ENCODE assay signal across 17 cellular contexts in the genomic region with DNA sequence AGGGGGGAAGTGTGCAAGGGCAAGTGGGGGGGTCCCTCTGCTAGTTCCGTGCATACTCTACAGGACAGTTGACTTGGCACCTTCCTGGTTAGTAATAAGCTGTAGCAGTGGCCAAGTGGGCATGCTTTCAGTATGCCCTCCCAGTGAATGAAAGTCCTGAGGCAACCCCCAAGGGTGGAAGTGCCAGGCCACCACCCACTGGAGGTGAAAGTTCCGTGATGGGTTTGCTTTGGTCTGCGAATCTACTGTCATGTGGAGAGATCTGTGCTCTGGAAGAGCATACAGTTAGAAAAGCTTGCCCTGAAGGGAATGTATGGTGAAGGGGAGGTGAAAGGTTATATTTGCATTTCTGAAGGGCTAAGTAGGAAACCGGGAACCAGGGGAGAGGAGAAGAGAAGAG. TPM values are rescaled to one million over a fixed set of nuclear protein-coding genes. Genes with fewer than 3 reads are reported as not detected.
DNase-seq lines count a peak whose midpoint lies in the region; ATAC-seq, FAIRE-seq and TF ChIP-seq lines count a peak whose summit lies in the region.
"Had no signal": no experiment of that assay in that cellular context is flagged by ENCODE, and none has a peak within 500 bp of the region (broad histone marks: within the 10 kb centered on the region; RNA-seq: fewer than 3 reads in every experiment).

No MANE protein-coding gene starts in this region.

- no peak overlapping the region for H3K4me3 Mint-ChIP-seq in activated T-helper 17 cell treated with anti-CD3 and anti-CD28 coated beads, Interleukin-2, amount 50 U/mL, for 72 hours
- H3K4me3 Mint-ChIP-seq: CD14-positive monocyte had no signal

- no peaks in the 10 kb centered on the region for H3K9me3 Mint-ChIP-seq in activated T-helper 17 cell treated with anti-CD3 and anti-CD28 coated beads, Interleukin-2, amount 50 U/mL, for 72 hours

- no peak for TF ChIP-seq POLR2A in HepG2 (IDR thresholded peaks at IDR 0.05; ENCODE audit: insufficient read depth in 1 of 2, low read depth in 2 of 2, low read length in 2 of 2)

- POLR2A ChIA-PET in HepG2 (lab: Yijun Ruan, JAX) = no interaction called here

- 55% methylated on average over 4 of the region's 4 CpGs for WGBS in HepG2 (ENCODE audit: low lambda C conversion rate)

- no peak overlapping the region for H3K27ac Mint-ChIP-seq in activated T-helper 17 cell treated with anti-CD3 and anti-CD28 coated beads, Interleukin-2, amount 50 U/mL, for 72 hours
- H3K27ac Mint-ChIP-seq: CD14-positive monocyte had no signal

- H3K9ac ChIP-seq in BLaER1 = no peak overlapping the region
- peak overlapping the region; percentile 39 for H3K9ac ChIP-seq in NT2/D1 (ENCODE audit: insufficient read length, low read depth)
- H3K9ac ChIP-seq in HepG2 (ENCODE audit: insufficient read depth, low read depth, low read length) = no peak overlapping the region

- in situ Hi-C loops in HepG2 (cut with HindIII; ENCODE audit: extremely low pct_ligation_motif_present, low pct_unique_long_range_greater_than_20kb) = no loop called here

- H3K27me3 Mint-ChIP-seq in activated T-helper 17 cell treated with anti-CD3 and anti-CD28 coated beads, Interleukin-2, amount 50 U/mL, for 72 hours = no peaks in the 10 kb centered on the region

- H3K4me2 ChIP-seq in BLaER1 (peak overlapping the region; percentile 42), HepG2 (ENCODE audit: low read depth, low read length) (0 out of 2 replicates have a peak overlapping the region, but pooled peaks have one; percentile 27)

- peak; percentile 21 for FAIRE-seq in HepG2 (lab: Jason Lieb, UNC)

- H4K20me1 ChIP-seq in BLaER1 (peaks cover 54% of the 10 kb centered on the region), HepG2 (ENCODE audit: insufficient read depth, low read length) (peaks cover 3% of the 10 kb centered on the region; the same call in 1 of the 2 replicates)

- no peak for TF ChIP-seq CTCF in HepG2 (CRISPR knock-in tag; IDR thresholded peaks at IDR 0.05)

- H3K27ac ChIP-seq in BLaER1 = no peak overlapping the region
- peak overlapping the region; percentile 26 for H3K27ac ChIP-seq in HepG2 (ENCODE audit: extremely low read length, insufficient read depth, low read length)
- no peak overlapping the region for H3K27ac ChIP-seq in effector memory CD4-positive, alpha-beta T cell (ENCODE audit: insufficient read depth, low read length, poor library complexity, severe bottlenecking)

- CTCF ChIA-PET in HepG2 (lab: Yijun Ruan, JAX; ENCODE audit: low intra/inter-chr PET ratio, low total read pairs) = no interaction called here

- intact Hi-C loops in HepG2 (cut with micrococcal nuclease; ENCODE audit: unreplicated experiment) = no loop called here

- peak; percentile 48; the same call in 2 of the 3 replicates for ATAC-seq in HepG2
- ATAC-seq in activated T-helper 17 cell treated with anti-CD3 and anti-CD28 coated beads, Interleukin-2, amount 50 U/mL, for 72 hours (replicated peaks) = no peak

- H3K4me1 Mint-ChIP-seq in activated T-helper 17 cell treated with anti-CD3 and anti-CD28 coated beads, Interleukin-2, amount 50 U/mL, for 72 hours = peaks cover 14% of the 10 kb centered on the region

- BruUV-seq in HepG2 (replicated peaks; lab: Mats Ljungman, UMichigan) = no TSS peak

- H2AFZ ChIP-seq in HepG2 (ENCODE audit: low read length) = no peak overlapping the region

- peak; percentile 27 for DNase-seq in ELF-1 (ENCODE audit: low read depth, low spot score)
- peak; percentile 15 for DNase-seq in NT2/D1 (ENCODE audit: low read depth, low spot score)
- DNase-seq in HepG2 (ENCODE audit: low spot score) = peak; percentile 9
- DNase-seq in NOMO-1 treated with dmso at 0.1 percent for 144 hours (lab: John Stamatoyannopoulos, UW; ENCODE audit: unreplicated experiment) = no peak
- no peak for DNase-seq in effector memory CD4-positive, alpha-beta T cell
- DNase-seq: DMS79, HCEC 1CT, KG1, MV-4-11, NCI-H187, NCI-H2227 treated with DMSO at 0.1 percent for 48 hours, NCI-H510A treated with DMSO at 0.1 percent for 48 hours, NCI-H774 had no signal

- H3K4me1 ChIP-seq in BLaER1 (peaks cover 38% of the 10 kb centered on the region), NT2/D1 (ENCODE audit: insufficient read depth, insufficient read length) (peaks cover 8% of the 10 kb centered on the region), HepG2 (ENCODE audit: insufficient read depth, low read length) (peaks cover 48% of the 10 kb centered on the region)
- H3K4me1 ChIP-seq in effector memory CD4-positive, alpha-beta T cell (ENCODE audit: control insufficient read depth, insufficient read depth, low read length, poor library complexity, severe bottlenecking) = peaks cover 8% of the 10 kb centered on the region

- H3K79me2 ChIP-seq in HepG2 (ENCODE audit: insufficient read depth, low read length) = peaks cover 48% of the 10 kb centered on the region

- H3K36me3 Mint-ChIP-seq in activated T-helper 17 cell treated with anti-CD3 and anti-CD28 coated beads, Interleukin-2, amount 50 U/mL, for 72 hours (ENCODE audit: low read depth) = peaks cover 46% of the 10 kb centered on the region

- no peak for TF ChIP-seq RAD21 in HepG2 (CRISPR knock-in tag; IDR thresholded peaks at IDR 0.05)

- H3K27me3 ChIP-seq in BLaER1 (no peaks in the 10 kb centered on the region), NT2/D1 (ENCODE audit: insufficient read depth, insufficient read length) (no peaks in the 10 kb centered on the region), HepG2 (ENCODE audit: control insufficient read depth in 1 of 2, insufficient read depth in 2 of 2, low read length in 2 of 2) (no peaks in the 10 kb centered on the region)
- H3K27me3 ChIP-seq in effector memory CD4-positive, alpha-beta T cell (replicated peaks; ENCODE audit: control insufficient read depth, insufficient read depth, low read length, poor library complexity, severe bottlenecking) = no peaks in the 10 kb centered on the region

- no peak overlapping the region for H3K4me3 ChIP-seq in BLaER1
- H3K4me3 ChIP-seq in NT2/D1 (ENCODE audit: insufficient read length, low read depth) = no peak overlapping the region
- H3K4me3 ChIP-seq in HepG2 (replicated peaks in 1 of 3; ENCODE audit: insufficient read depth in 1 of 3, low read depth in 2 of 3, low read length in 3 of 3) = no peak overlapping the region
- H3K4me3 ChIP-seq in effector memory CD4-positive, alpha-beta T cell (ENCODE audit: insufficient read depth, low read depth, low read length, poor library complexity, severe bottlenecking) = no peak overlapping the region

- H3K9me3 ChIP-seq in BLaER1 = no peaks in the 10 kb centered on the region
- no peaks in the 10 kb centered on the region for H3K9me3 ChIP-seq in NT2/D1 (ENCODE audit: insufficient read depth, low read length)
- H3K9me3 ChIP-seq in HepG2 (ENCODE audit: low read length) = no peaks in the 10 kb centered on the region
- H3K9me3 ChIP-seq in effector memory CD4-positive, alpha-beta T cell (ENCODE audit: control insufficient read depth, low read length) = no peaks in the 10 kb centered on the region

- H3K36me3 ChIP-seq in BLaER1 (peaks cover 74% of the 10 kb centered on the region), NT2/D1 (ENCODE audit: insufficient read depth, insufficient read length, low read length) (peaks cover 34% of the 10 kb centered on the region), HepG2 (replicated peaks in 1 of 2; ENCODE audit: control insufficient read depth in 1 of 2, insufficient read depth in 2 of 2, low read length in 2 of 2) (peaks cover 15 to 62% of the 10 kb centered on the region in 2 experiments)
- H3K36me3 ChIP-seq in effector memory CD4-positive, alpha-beta T cell (ENCODE audit: control insufficient read depth, insufficient read depth, low read length) = peaks cover 30% of the 10 kb centered on the region

- no peak for TF ChIP-seq EP300 in HepG2 (IDR thresholded peaks at IDR 0.05; ENCODE audit: low read depth in 2 of 2, low read length in 2 of 2)
- no peak for TF ChIP-seq EP300 in HepG2 (CRISPR knock-in tag; IDR thresholded peaks at IDR 0.05; ENCODE audit: borderline replicate concordance)

RNA-seq across cellular contexts. Expression of a gene that starts 10.3 kb away (rescaled TPM):
- 24.1 and 30.0 TPM in 2 replicates for total RNA-seq in HepG2 (2016; rRNA removed; fragmentation: Illumina TruSeq; extraction: Trizol)
- total RNA-seq in HepG2 (2016; cell fraction: cytosol; rRNA removed; fragmentation: Illumina TruSeq; extraction: Trizol; ENCODE audit: low read depth) = 25.5 and 29.4 TPM in 2 replicates
- total RNA-seq in HepG2 (2016; cell fraction: insoluble cytoplasmic fraction; rRNA removed; fragmentation: Illumina TruSeq; extraction: Trizol) = 24.7 and 31.9 TPM in 2 replicates
- 28.9 and 35.6 TPM in 2 replicates for total RNA-seq in HepG2 (2016; cell fraction: membrane; rRNA removed; fragmentation: Illumina TruSeq; extraction: Trizol)
- total RNA-seq in HepG2 (2016; cell fraction: nucleus; rRNA removed; fragmentation: Illumina TruSeq; extraction: Trizol) = 15.6 and 16.2 TPM in 2 replicates
- 19.7 and 26.0 TPM in 2 replicates for polyA plus RNA-seq in HepG2 (2011; rRNA removed)
- 28.8 and 35.4 TPM in 2 replicates for polyA plus RNA-seq in HepG2 (2011; cell fraction: cytosol; rRNA removed)
- polyA plus RNA-seq in HepG2 (2011; cell fraction: nucleus; rRNA removed) = 8.9 and 9.0 TPM in 2 replicates
- 30.1 and 34.1 TPM in 2 replicates for polyA plus RNA-seq in HepG2 (2012)
- 109 and 135 TPM in 2 replicates for polyA plus RNA-seq in HepG2 (2016; cell fraction: cytosol; fragmentation: Illumina TruSeq; extraction: Trizol; ENCODE audit: low read depth)
- 95.1 and 107 TPM in 2 replicates for polyA plus RNA-seq in HepG2 (2016; cell fraction: insoluble cytoplasmic fraction; fragmentation: Illumina TruSeq; extraction: Trizol; ENCODE audit: low read depth)
- polyA plus RNA-seq in HepG2 (2016; cell fraction: membrane; fragmentation: Illumina TruSeq; extraction: Trizol; ENCODE audit: low read depth) = 101 and 113 TPM in 2 replicates
- 51.3 and 52.8 TPM in 2 replicates for polyA plus RNA-seq in HepG2 (2016; cell fraction: nucleus; fragmentation: Illumina TruSeq; extraction: Trizol; ENCODE audit: insufficient read depth, low read depth)
- polyA minus RNA-seq in HepG2 (2011; rRNA and poly(A)+ RNA removed; ENCODE audit: low replicate concordance) = 11.0 and 13.3 TPM in 2 replicates
- 8.1 and 11.8 TPM in 2 replicates for polyA minus RNA-seq in HepG2 (2011; cell fraction: cytosol; rRNA and poly(A)+ RNA removed)
- polyA minus RNA-seq in HepG2 (2011; cell fraction: nucleus; rRNA and poly(A)+ RNA removed) = 12.6 and 14.2 TPM in 2 replicates
- 10 to 100 TPM; 10.2 to 28.0 TPM for total RNA-seq in activated T-helper 17 cell treated with anti-CD3 and anti-CD28 coated beads, Interleukin-2, amount 50 U/mL, for 72 hours

RNA-seq across cellular contexts. Expression of a gene that starts 31.9 kb away (rescaled TPM):
- total RNA-seq in HepG2 (2016; rRNA removed; fragmentation: Illumina TruSeq; extraction: Trizol) = not detected in 2 replicates
- total RNA-seq in HepG2 (2016; cell fraction: cytosol; rRNA removed; fragmentation: Illumina TruSeq; extraction: Trizol; ENCODE audit: low read depth) = not detected in 2 replicates
- not detected in 2 replicates for total RNA-seq in HepG2 (2016; cell fraction: insoluble cytoplasmic fraction; rRNA removed; fragmentation: Illumina TruSeq; extraction: Trizol)
- not detected in 2 replicates for total RNA-seq in HepG2 (2016; cell fraction: membrane; rRNA removed; fragmentation: Illumina TruSeq; extraction: Trizol)
- not detected in 2 replicates for total RNA-seq in HepG2 (2016; cell fraction: nucleus; rRNA removed; fragmentation: Illumina TruSeq; extraction: Trizol)
- polyA plus RNA-seq in HepG2 (2011; rRNA removed) = not detected in 2 replicates
- 0.03 TPM in 1 of 2 replicates, not detected in the other for polyA plus RNA-seq in HepG2 (2011; cell fraction: cytosol; rRNA removed)
- polyA plus RNA-seq in HepG2 (2011; cell fraction: nucleus; rRNA removed) = not detected in 2 replicates
- not detected in 2 replicates for polyA plus RNA-seq in HepG2 (2012)
- not detected in 2 replicates for polyA plus RNA-seq in HepG2 (2016; cell fraction: cytosol; fragmentation: Illumina TruSeq; extraction: Trizol; ENCODE audit: low read depth)
- not detected in 2 replicates for polyA plus RNA-seq in HepG2 (2016; cell fraction: insoluble cytoplasmic fraction; fragmentation: Illumina TruSeq; extraction: Trizol; ENCODE audit: low read depth)
- not detected in 2 replicates for polyA plus RNA-seq in HepG2 (2016; cell fraction: membrane; fragmentation: Illumina TruSeq; extraction: Trizol; ENCODE audit: low read depth)
- polyA plus RNA-seq in HepG2 (2016; cell fraction: nucleus; fragmentation: Illumina TruSeq; extraction: Trizol; ENCODE audit: insufficient read depth, low read depth) = not detected in 2 replicates
- not detected in 2 replicates for polyA minus RNA-seq in HepG2 (2011; rRNA and poly(A)+ RNA removed; ENCODE audit: low replicate concordance)
- not detected in 2 replicates for polyA minus RNA-seq in HepG2 (2011; cell fraction: cytosol; rRNA and poly(A)+ RNA removed)
- not detected in 2 replicates for polyA minus RNA-seq in HepG2 (2011; cell fraction: nucleus; rRNA and poly(A)+ RNA removed)
- total RNA-seq in activated T-helper 17 cell treated with anti-CD3 and anti-CD28 coated beads, Interleukin-2, amount 50 U/mL, for 72 hours = not detected
- total RNA-seq: RPMI7951 had no signal
- polyA plus RNA-seq: CD14-positive monocyte had no signal

Comparison
In these comparisons a context has a peak if more than half of its experiments do, and no peak if none do; other contexts are left out.
1. DNase-seq: peak in ELF-1 (single experiment), NT2/D1 (single experiment) and HepG2 (single experiment); none in NOMO-1 treated with dmso at 0.1 percent for 144 hours (single experiment) and effector memory CD4-positive, alpha-beta T cell (0 of 3).